Comparison of ENCODE assay signal across 17 cellular contexts in genomic region chr1:59322394-59323179, GRCh38. TPM values are rescaled to one million over a fixed set of nuclear protein-coding genes. Genes with fewer than 3 reads are reported as not detected.
DNase-seq lines count a peak whose midpoint lies in the region; ATAC-seq and TF ChIP-seq lines count a peak whose summit lies in the region.
"Had no signal": no experiment of that assay in that cellular context is flagged by ENCODE, and none has a peak within 500 bp of the region (broad histone marks: within the 10 kb centered on the region; RNA-seq: fewer than 3 reads in every experiment).

No MANE protein-coding gene starts in this region.

- peaks cover 6% of the 10 kb centered on the region for H3K4me1 ChIP-seq in mesenchymal stem cell (ENCODE audit: control insufficient read depth, insufficient read depth, low read depth, low read length)
- H3K4me1 ChIP-seq in body of pancreas = peaks cover 5% of the 10 kb centered on the region
- H3K4me1 ChIP-seq: BE2C, Caco-2, HAP-1 had no signal

- TF ChIP-seq POLR2A in body of pancreas (IDR thresholded peaks at IDR 0.05) = no peak

- H3K4me3 ChIP-seq in WERI-Rb-1 (ENCODE audit: low read depth, low read length) = no peak overlapping the region
- H3K4me3 ChIP-seq in mesenchymal stem cell (ENCODE audit: insufficient read depth in 1 of 2, low read depth in 1 of 2, low read length in 2 of 2) = no peak overlapping the region
- H3K4me3 ChIP-seq in body of pancreas = no peak overlapping the region
- H3K4me3 ChIP-seq: GM23248, HAP-1 had no signal

- peak overlapping the region; percentile 82 for H2AK5ac ChIP-seq in mesenchymal stem cell (ENCODE audit: low read length, severe bottlenecking)

- H2AFZ ChIP-seq in mesenchymal stem cell (ENCODE audit: low read depth, low read length) = no peak overlapping the region
- H2AFZ ChIP-seq: GM23248 had no signal

- H3K27me3 ChIP-seq in WERI-Rb-1 (ENCODE audit: insufficient read depth, low read depth, severe bottlenecking) = no peaks in the 10 kb centered on the region
- H3K27me3 ChIP-seq in mesenchymal stem cell (ENCODE audit: control insufficient read depth in 1 of 2, insufficient read depth in 1 of 2, low read length in 2 of 2) = no peaks in the 10 kb centered on the region
- no peaks in the 10 kb centered on the region for H3K27me3 ChIP-seq in body of pancreas
- H3K27me3 ChIP-seq: BE2C had no signal

- 94% methylated on average over 5 of the region's 5 CpGs for WGBS in mesenchymal stem cell
- WGBS in body of pancreas, 2 donors = 76 to 81% methylated on average over 5 of the region's 5 CpGs

- no peak overlapping the region for H3K18ac ChIP-seq in mesenchymal stem cell (ENCODE audit: low read depth in 1 of 2, low read length in 2 of 2)

- peaks cover 9% of the 10 kb centered on the region for H3K79me1 ChIP-seq in mesenchymal stem cell (replicated peaks; ENCODE audit: low read length, poor library complexity, severe bottlenecking)

- H3K9me3 ChIP-seq in WERI-Rb-1 (ENCODE audit: severe bottlenecking) (peaks cover 3% of the 10 kb centered on the region), mesenchymal stem cell (ENCODE audit: control insufficient read depth, low read length) (no peaks in the 10 kb centered on the region), body of pancreas (no peaks in the 10 kb centered on the region)
- H3K9me3 ChIP-seq: BE2C, Caco-2, HAP-1 had no signal

- no peak overlapping the region for H3K23ac ChIP-seq in mesenchymal stem cell (ENCODE audit: low read length in 2 of 2)

- no peak overlapping the region for H2BK5ac ChIP-seq in mesenchymal stem cell (ENCODE audit: low read depth, low read length, poor library complexity, severe bottlenecking)

- intact Hi-C loops in body of pancreas (cut with DNase I) = no loop called here

- no peak overlapping the region for H4K8ac ChIP-seq in mesenchymal stem cell (ENCODE audit: low read length)

- no peak overlapping the region for H2BK15ac ChIP-seq in mesenchymal stem cell (ENCODE audit: low read depth, poor library complexity, severe bottlenecking)

- H3K36me3 ChIP-seq in WERI-Rb-1 (no peaks in the 10 kb centered on the region), mesenchymal stem cell (ENCODE audit: control insufficient read depth in 1 of 2, insufficient read depth in 2 of 2, low read depth in 1 of 2, low read length in 2 of 2) (peaks cover 0 to 8% of the 10 kb centered on the region in 2 experiments), body of pancreas (replicated peaks in 1 of 2; ENCODE audit: insufficient read depth in 1 of 2, low read depth in 2 of 2) (no peaks in the 10 kb centered on the region)
- H3K36me3 ChIP-seq: BE2C had no signal

- ATAC-seq in left lobe of liver (peak; percentile 88), GM21723 (IDR thresholded peaks at IDR 0.05; ENCODE audit: unreplicated experiment) (no peak), body of pancreas (no peak)

- no peak overlapping the region for H3K14ac ChIP-seq in mesenchymal stem cell (ENCODE audit: low read length in 2 of 2)

- H3K27ac ChIP-seq in WERI-Rb-1 (0 out of 2 replicates have a peak overlapping the region, but pooled peaks have one; percentile 4), mesenchymal stem cell (ENCODE audit: low read length, poor library complexity, severe bottlenecking) (no peak overlapping the region), body of pancreas (peak overlapping the region in 2 of 4 donors; percentile 19 to 25)
- H3K27ac ChIP-seq: GM23248 had no signal

- DNase-seq in WERI-Rb-1 (no peak), left lobe of liver (ENCODE audit: low spot score) (no peak), mesenchymal stem cell (no peak), NCI-H82 (lab: John Stamatoyannopoulos, UW) (no peak), body of pancreas (no peak)
- no peak for DNase-seq in stimulated activated CD4-positive, alpha-beta T cell treated with anti-CD3 and anti-CD28 coated beads, Interleukin-4, amount 100 ng/mL, for 24 hours
- DNase-seq: ACHN; BE2C; C1 segment of cervical spinal cord; Caco-2; CD4-positive, CD25-positive, alpha-beta regulatory T cell; CD8-positive, alpha-beta memory T cell; DMS79 treated with DMSO at 0.1 percent for 48 hours; GF-D8; GM23248 had no signal

- no peak overlapping the region for H4K91ac ChIP-seq in mesenchymal stem cell (ENCODE audit: low read length)

- no peak overlapping the region for H3K4me2 ChIP-seq in mesenchymal stem cell (ENCODE audit: low read length, poor library complexity, severe bottlenecking)

- no peak overlapping the region for H2BK120ac ChIP-seq in mesenchymal stem cell (ENCODE audit: low read depth, low read length)

- no peak overlapping the region for H3K9ac ChIP-seq in mesenchymal stem cell (ENCODE audit: low read length)
- H3K9ac ChIP-seq: GM23248 had no signal

- no peak overlapping the region for H3K4ac ChIP-seq in mesenchymal stem cell (ENCODE audit: low read depth in 1 of 2, low read length in 2 of 2)

- H2BK12ac ChIP-seq in mesenchymal stem cell (ENCODE audit: low read length in 2 of 2) = no peak overlapping the region

- no peak for TF ChIP-seq CTCF in WERI-Rb-1 (IDR thresholded peaks at IDR 0.05; ENCODE audit: low read depth, low read length)
- TF ChIP-seq CTCF in body of pancreas (IDR thresholded peaks at IDR 0.05) = no peak

RNA-seq across cellular contexts. Expression of gene FGGY, which starts 25.7 kb away (rescaled TPM):
- total RNA-seq in left lobe of liver (72.2 TPM), body of pancreas (10 to 100 TPM; 12.2 to 17.4 TPM)
- 3.1 TPM for polyA plus RNA-seq in mesenchymal stem cell (2013, experiment 1 of 2)
- 2.7 TPM for polyA plus RNA-seq in mesenchymal stem cell (2013, experiment 2 of 2)
